1 cellular context compared by ENCODE assay signal in the genomic region with DNA sequence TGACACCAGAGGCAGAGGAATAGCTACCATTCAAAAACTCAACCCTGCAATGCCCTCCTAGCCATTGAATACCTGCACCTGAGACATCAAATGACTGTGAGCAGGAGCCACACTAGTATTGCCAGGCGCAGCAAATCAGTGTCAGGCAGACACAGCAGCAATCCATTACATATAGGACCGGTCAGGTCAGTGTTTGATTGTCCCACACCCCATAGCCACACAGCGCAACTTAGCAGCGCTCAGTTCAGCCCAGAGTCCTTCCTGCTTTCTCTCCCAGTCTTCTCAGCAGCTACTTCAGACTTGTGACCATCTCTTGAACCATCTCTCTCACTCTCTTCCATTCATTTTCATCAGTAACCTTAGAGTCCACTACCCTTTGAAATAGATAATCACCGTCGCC.
TF ChIP-seq lines count a peak whose summit lies in the region.

No MANE protein-coding gene starts in this region.

TF ChIP-seq in K562, 482 proteins besides CTCF, POLR2A, EP300 and RAD21 (continued from another document):
- TF ChIP-seq, protein P1, sequence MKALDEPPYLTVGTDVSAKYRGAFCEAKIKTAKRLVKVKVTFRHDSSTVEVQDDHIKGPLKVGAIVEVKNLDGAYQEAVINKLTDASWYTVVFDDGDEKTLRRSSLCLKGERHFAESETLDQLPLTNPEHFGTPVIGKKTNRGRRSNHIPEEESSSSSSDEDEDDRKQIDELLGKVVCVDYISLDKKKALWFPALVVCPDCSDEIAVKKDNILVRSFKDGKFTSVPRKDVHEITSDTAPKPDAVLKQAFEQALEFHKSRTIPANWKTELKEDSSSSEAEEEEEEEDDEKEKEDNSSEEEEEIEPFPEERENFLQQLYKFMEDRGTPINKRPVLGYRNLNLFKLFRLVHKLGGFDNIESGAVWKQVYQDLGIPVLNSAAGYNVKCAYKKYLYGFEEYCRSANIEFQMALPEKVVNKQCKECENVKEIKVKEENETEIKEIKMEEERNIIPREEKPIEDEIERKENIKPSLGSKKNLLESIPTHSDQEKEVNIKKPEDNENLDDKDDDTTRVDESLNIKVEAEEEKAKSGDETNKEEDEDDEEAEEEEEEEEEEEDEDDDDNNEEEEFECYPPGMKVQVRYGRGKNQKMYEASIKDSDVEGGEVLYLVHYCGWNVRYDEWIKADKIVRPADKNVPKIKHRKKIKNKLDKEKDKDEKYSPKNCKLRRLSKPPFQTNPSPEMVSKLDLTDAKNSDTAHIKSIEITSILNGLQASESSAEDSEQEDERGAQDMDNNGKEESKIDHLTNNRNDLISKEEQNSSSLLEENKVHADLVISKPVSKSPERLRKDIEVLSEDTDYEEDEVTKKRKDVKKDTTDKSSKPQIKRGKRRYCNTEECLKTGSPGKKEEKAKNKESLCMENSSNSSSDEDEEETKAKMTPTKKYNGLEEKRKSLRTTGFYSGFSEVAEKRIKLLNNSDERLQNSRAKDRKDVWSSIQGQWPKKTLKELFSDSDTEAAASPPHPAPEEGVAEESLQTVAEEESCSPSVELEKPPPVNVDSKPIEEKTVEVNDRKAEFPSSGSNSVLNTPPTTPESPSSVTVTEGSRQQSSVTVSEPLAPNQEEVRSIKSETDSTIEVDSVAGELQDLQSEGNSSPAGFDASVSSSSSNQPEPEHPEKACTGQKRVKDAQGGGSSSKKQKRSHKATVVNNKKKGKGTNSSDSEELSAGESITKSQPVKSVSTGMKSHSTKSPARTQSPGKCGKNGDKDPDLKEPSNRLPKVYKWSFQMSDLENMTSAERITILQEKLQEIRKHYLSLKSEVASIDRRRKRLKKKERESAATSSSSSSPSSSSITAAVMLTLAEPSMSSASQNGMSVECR (CRISPR knock-in tag; IDR thresholded peaks at IDR 0.05): no peak
- TF ChIP-seq, protein P2, sequence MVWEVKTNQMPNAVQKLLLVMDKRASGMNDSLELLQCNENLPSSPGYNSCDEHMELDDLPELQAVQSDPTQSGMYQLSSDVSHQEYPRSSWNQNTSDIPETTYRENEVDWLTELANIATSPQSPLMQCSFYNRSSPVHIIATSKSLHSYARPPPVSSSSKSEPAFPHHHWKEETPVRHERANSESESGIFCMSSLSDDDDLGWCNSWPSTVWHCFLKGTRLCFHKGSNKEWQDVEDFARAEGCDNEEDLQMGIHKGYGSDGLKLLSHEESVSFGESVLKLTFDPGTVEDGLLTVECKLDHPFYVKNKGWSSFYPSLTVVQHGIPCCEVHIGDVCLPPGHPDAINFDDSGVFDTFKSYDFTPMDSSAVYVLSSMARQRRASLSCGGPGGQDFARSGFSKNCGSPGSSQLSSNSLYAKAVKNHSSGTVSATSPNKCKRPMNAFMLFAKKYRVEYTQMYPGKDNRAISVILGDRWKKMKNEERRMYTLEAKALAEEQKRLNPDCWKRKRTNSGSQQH (CRISPR knock-in tag; IDR thresholded peaks at IDR 0.05): no peak
- TF ChIP-seq HEY1 (CRISPR knock-in tag; IDR thresholded peaks at IDR 0.05; ENCODE audit: borderline replicate concordance) (no peak), ZNF140 (CRISPR knock-in tag; IDR thresholded peaks at IDR 0.05) (no peak), KLF16 (IDR thresholded peaks at IDR 0.05) (no peak)
